In genomic region chr17:51263001-51263400, GRCh38 we compare ENCODE assay signal across 10 cellular contexts. TPM values are rescaled to one million over a fixed set of nuclear protein-coding genes. Genes with fewer than 3 reads are reported as not detected.
DNase-seq lines count a peak whose midpoint lies in the region; ATAC-seq, FAIRE-seq and TF ChIP-seq lines count a peak whose summit lies in the region.
"Had no signal": no experiment of that assay in that cellular context is flagged by ENCODE, and none has a peak within 500 bp of the region (broad histone marks: within the 10 kb centered on the region; RNA-seq: fewer than 3 reads in every experiment).

No MANE protein-coding gene starts in this region.

- ATAC-seq in CD8-positive, alpha-beta T cell, result no peak
- ATAC-seq in naive thymus-derived CD4-positive, alpha-beta T cell, result no peak
- no peak for ATAC-seq in GM18511 (IDR thresholded peaks at IDR 0.05; ENCODE audit: unreplicated experiment)

- no peak overlapping the region for H3K27ac ChIP-seq in CD8-positive, alpha-beta T cell (ENCODE audit: low read depth, low read length)
- H3K27ac ChIP-seq in astrocyte (ENCODE audit: low read depth, low read length), result no peak overlapping the region
- no peak overlapping the region for H3K27ac ChIP-seq in naive thymus-derived CD4-positive, alpha-beta T cell (ENCODE audit: low read depth, low read length)
- no peak overlapping the region for H3K27ac ChIP-seq in ovary

- H3K36me3 Mint-ChIP-seq in CD8-positive, alpha-beta T cell, result peaks cover 57% of the 10 kb centered on the region
- H3K36me3 Mint-ChIP-seq in HFFc6 (ENCODE audit: low read depth) (peaks cover 43% of the 10 kb centered on the region), astrocyte (ENCODE audit: low read depth, unreplicated experiment) (peaks cover 6% of the 10 kb centered on the region), CD14-positive monocyte (peaks cover 33 to 44% of the 10 kb centered on the region in 2 donors)
- peaks cover 17 to 43% (median 21%) of the 10 kb centered on the region in 5 donors for H3K36me3 Mint-ChIP-seq in naive thymus-derived CD4-positive, alpha-beta T cell

- no peak for TF ChIP-seq EP300 in ovary (IDR thresholded peaks at IDR 0.05)

- H3K4me1 ChIP-seq in CD8-positive, alpha-beta T cell (ENCODE audit: insufficient read depth, low read length), result peaks cover 35% of the 10 kb centered on the region
- H3K4me1 ChIP-seq in astrocyte (ENCODE audit: insufficient read depth, low read length), result peaks cover 20% of the 10 kb centered on the region
- H3K4me1 ChIP-seq in naive thymus-derived CD4-positive, alpha-beta T cell (ENCODE audit: control insufficient read depth in 2 of 2, insufficient read depth in 2 of 2, low read length in 2 of 2), result peaks cover 24 to 31% of the 10 kb centered on the region in 2 donors
- H3K4me1 ChIP-seq in ovary (ENCODE audit: insufficient read depth), result no peaks in the 10 kb centered on the region

- no peaks in the 10 kb centered on the region for H3K27me3 ChIP-seq in CD8-positive, alpha-beta T cell (ENCODE audit: insufficient read depth, low read length)
- H3K27me3 ChIP-seq in astrocyte (ENCODE audit: insufficient read depth, low read length) (no peaks in the 10 kb centered on the region), ovary (no peaks in the 10 kb centered on the region)
- no peaks in the 10 kb centered on the region for H3K27me3 ChIP-seq in naive thymus-derived CD4-positive, alpha-beta T cell (ENCODE audit: control insufficient read depth in 2 of 2, insufficient read depth in 2 of 2, low read length in 2 of 2)

- no peaks in the 10 kb centered on the region for H3K27me3 Mint-ChIP-seq in CD8-positive, alpha-beta T cell (ENCODE audit: low read depth)
- H3K27me3 Mint-ChIP-seq in HFFc6 (ENCODE audit: insufficient read depth) (peaks cover 1% of the 10 kb centered on the region), astrocyte (ENCODE audit: low read depth, unreplicated experiment) (no peaks in the 10 kb centered on the region), CD14-positive monocyte (ENCODE audit: low read depth in 3 of 3) (peaks cover 0 to 2% (median 1%) of the 10 kb centered on the region in 3 donors)
- H3K27me3 Mint-ChIP-seq in naive thymus-derived CD4-positive, alpha-beta T cell, result no peaks in the 10 kb centered on the region

- no peak overlapping the region for H3K4me2 ChIP-seq in astrocyte (ENCODE audit: low read length)

- no peak for TF ChIP-seq POLR2A in ovary (IDR thresholded peaks at IDR 0.05)

- H3K27ac Mint-ChIP-seq in CD8-positive, alpha-beta T cell, result peak overlapping the region; percentile 8
- H3K27ac Mint-ChIP-seq in HFFc6, result peak overlapping the region; percentile 84
- H3K27ac Mint-ChIP-seq in astrocyte (ENCODE audit: unreplicated experiment), result peak overlapping the region; percentile 63
- peak overlapping the region in 6 of 9 donors; percentile 0 to 61 (median 20) for H3K27ac Mint-ChIP-seq in naive thymus-derived CD4-positive, alpha-beta T cell
- peak overlapping the region in 1 of 7 donors; percentile 35 for H3K27ac Mint-ChIP-seq in CD14-positive monocyte

- no peak overlapping the region for H3K4me3 ChIP-seq in CD8-positive, alpha-beta T cell (ENCODE audit: low read depth, low read length)
- no peak overlapping the region for H3K4me3 ChIP-seq in astrocyte (ENCODE audit: insufficient read depth, low read depth, low read length)
- H3K4me3 ChIP-seq in naive thymus-derived CD4-positive, alpha-beta T cell (ENCODE audit: low read length), result no peak overlapping the region
- no peak overlapping the region for H3K4me3 ChIP-seq in ovary

- POLR2A ChIA-PET in CD8-positive, alpha-beta T cell (lab: Charles Lee), result no interaction called here
- POLR2A ChIA-PET in naive thymus-derived CD4-positive, alpha-beta T cell (lab: Charles Lee), result interaction anchor here (0.5 kb wide), 1 partner anchor 11 kb away, joined by 4 read pairs; no protein-coding TSS in a partner anchor

- H3K36me3 ChIP-seq in CD8-positive, alpha-beta T cell (ENCODE audit: insufficient read depth, low read length), result no peaks in the 10 kb centered on the region
- H3K36me3 ChIP-seq in astrocyte (ENCODE audit: insufficient read depth, low read length) (peaks cover 22% of the 10 kb centered on the region), ovary (no peaks in the 10 kb centered on the region)
- H3K36me3 ChIP-seq in naive thymus-derived CD4-positive, alpha-beta T cell (ENCODE audit: control insufficient read depth in 2 of 3, insufficient read depth in 3 of 3, low read length in 3 of 3), result peaks cover 0 to 40% (median 8%) of the 10 kb centered on the region in 3 experiments

- intact Hi-C loops in CD8-positive, alpha-beta T cell (cut with DNase I, micrococcal nuclease), result loop anchor here (5.0 kb wide), 2 partner anchors 261 to 396 kb away; partner anchors contain the start of gene TOB1 (in 1 of the 2)
- intact Hi-C loops in naive thymus-derived CD4-positive, alpha-beta T cell (cut with micrococcal nuclease), result loop anchor here (5.0 to 10.0 kb wide), 3 partner anchors 164 to 1586 kb away; partner anchors contain the start of gene SPOP (in 1 of the 2)
- intact Hi-C loops in ovary (cut with DNase I) (no loop called here), CD14-positive monocyte (cut with micrococcal nuclease) (loop anchor here in 1 of 2 donors (5.0 kb wide), 2 partner anchors 141 to 546 kb away; partner anchors contain the start of genes LUC7L3 and SPAG9)

- FAIRE-seq in astrocyte (lab: Jason Lieb, UNC), result no peak

- TF ChIP-seq CTCF in CD8-positive, alpha-beta T cell (IDR thresholded peaks at IDR 0.05), result no peak
- TF ChIP-seq CTCF in HFFc6 (IDR thresholded peaks at IDR 0.05) (no peak), astrocyte (IDR thresholded peaks at IDR 0.05; ENCODE audit: insufficient read depth, low read depth, low read length) (no peak), ovary (IDR thresholded peaks at IDR 0.05) (no peak), CD14-positive monocyte (IDR thresholded peaks at IDR 0.05) (no peak)

- peak overlapping the region; percentile 43 for H3K4me3 Mint-ChIP-seq in CD8-positive, alpha-beta T cell
- peak overlapping the region; percentile 79 for H3K4me3 Mint-ChIP-seq in HFFc6
- H3K4me3 Mint-ChIP-seq in astrocyte (ENCODE audit: unreplicated experiment), result peak overlapping the region; percentile 78
- H3K4me3 Mint-ChIP-seq in naive thymus-derived CD4-positive, alpha-beta T cell, result peak overlapping the region; percentile 58 to 98 (median 76)
- H3K4me3 Mint-ChIP-seq in CD14-positive monocyte, result peak overlapping the region in 1 of 2 donors; percentile 28

- 84 to 94% (median 93%) methylated on average over 3 of the region's 3 CpGs for WGBS in ovary, 3 donors

- CTCF ChIA-PET in CD8-positive, alpha-beta T cell (lab: Charles Lee), result no interaction called here
- CTCF ChIA-PET in naive thymus-derived CD4-positive, alpha-beta T cell (lab: Charles Lee), result interaction anchor here (0.6 kb wide), 1 partner anchor 407 kb away, joined by 3 read pairs; no protein-coding TSS in a partner anchor

- no peak overlapping the region for H2AFZ ChIP-seq in astrocyte (ENCODE audit: low read depth, low read length)

- H4K20me1 ChIP-seq in astrocyte (ENCODE audit: insufficient read depth, low read length), result peaks cover 44% of the 10 kb centered on the region

- no peaks in the 10 kb centered on the region for H3K9me3 Mint-ChIP-seq in CD8-positive, alpha-beta T cell
- H3K9me3 Mint-ChIP-seq in HFFc6 (no peaks in the 10 kb centered on the region), astrocyte (ENCODE audit: unreplicated experiment) (no peaks in the 10 kb centered on the region), CD14-positive monocyte (peaks cover 0 to 2% (median 0%) of the 10 kb centered on the region in 7 donors)
- no peaks in the 10 kb centered on the region for H3K9me3 Mint-ChIP-seq in naive thymus-derived CD4-positive, alpha-beta T cell

- no peaks in the 10 kb centered on the region for H3K9me3 ChIP-seq in CD8-positive, alpha-beta T cell (ENCODE audit: low read length)
- H3K9me3 ChIP-seq in astrocyte (ENCODE audit: insufficient read depth, low read depth, low read length) (no peaks in the 10 kb centered on the region), ovary (no peaks in the 10 kb centered on the region)
- no peaks in the 10 kb centered on the region for H3K9me3 ChIP-seq in naive thymus-derived CD4-positive, alpha-beta T cell (ENCODE audit: control insufficient read depth in 2 of 3, low read length in 3 of 3)

- DNase-seq in CD8-positive, alpha-beta T cell, result no peak
- DNase-seq in HFFc6 (peak; percentile 58), astrocyte (ENCODE audit: low read depth) (no peak), ovary (no peak), CD14-positive monocyte (ENCODE audit: low spot score) (no peak)
- DNase-seq in naive thymus-derived CD4-positive, alpha-beta T cell, result no peak
- DNase-seq: GOT3, MM.1S, T1000 had no signal

- H3K79me2 ChIP-seq in astrocyte (ENCODE audit: insufficient read depth, low read length), result peaks cover 72% of the 10 kb centered on the region

- H3K4me1 Mint-ChIP-seq in CD8-positive, alpha-beta T cell (ENCODE audit: low read depth), result peaks cover 57% of the 10 kb centered on the region
- H3K4me1 Mint-ChIP-seq in HFFc6 (ENCODE audit: low read depth) (peaks cover 45% of the 10 kb centered on the region), astrocyte (ENCODE audit: low read depth, unreplicated experiment) (peaks cover 18% of the 10 kb centered on the region), CD14-positive monocyte (peaks cover 40% of the 10 kb centered on the region)
- H3K4me1 Mint-ChIP-seq in naive thymus-derived CD4-positive, alpha-beta T cell, result peaks cover 35 to 72% (median 51%) of the 10 kb centered on the region in 7 donors

- no peak overlapping the region for H3K9ac ChIP-seq in astrocyte (ENCODE audit: low read length)

RNA-seq across cellular contexts. Expression of gene UTP18, which starts 2.7 kb away (rescaled TPM):
- total RNA-seq in CD8-positive, alpha-beta T cell, result 10 to 100 TPM; 53.5 to 59.8 TPM
- 10 to 100 TPM; 24.7 to 38.5 (median 35.2) TPM for total RNA-seq in HFFc6 (2021; fragmentation: NEBNext Ultra II Directional; extraction: Animal tissue kit (Norgen Biotek cat#: 25700))
- 26.2 and 35.0 TPM in 2 replicates for total RNA-seq in astrocyte
- total RNA-seq in naive thymus-derived CD4-positive, alpha-beta T cell, result 10 to 100 TPM; 31.1 to 46.2 (median 45.5) TPM
- 10 to 100 TPM; 51.5 to 71.6 TPM for polyA plus RNA-seq in naive thymus-derived CD4-positive, alpha-beta T cell
- total RNA-seq in ovary, result 10 to 100 TPM; 25.6 to 41.6 (median 34.7) TPM
- 10 to 100 TPM; 27.8 to 28.4 TPM for polyA plus RNA-seq in ovary
- 10 to 100 TPM; 31.6 to 31.9 TPM for polyA plus RNA-seq in CD14-positive monocyte

RNA-seq across cellular contexts. Expression of gene MBTD1, which starts 3.2 kb away (rescaled TPM):
- 10 to 100 TPM; 23.7 to 24.7 TPM for total RNA-seq in CD8-positive, alpha-beta T cell
- 1 to 10 TPM; 3.6 to 5.1 (median 4.5) TPM for total RNA-seq in HFFc6 (2021; fragmentation: NEBNext Ultra II Directional; extraction: Animal tissue kit (Norgen Biotek cat#: 25700))
- 11.1 and 11.3 TPM in 2 replicates for total RNA-seq in astrocyte
- 10 to 100 TPM; 16.9 to 35.8 (median 28.9) TPM for total RNA-seq in naive thymus-derived CD4-positive, alpha-beta T cell
- 1 to 10 TPM; 7.0 to 8.3 TPM for polyA plus RNA-seq in naive thymus-derived CD4-positive, alpha-beta T cell
- 10 to 100 TPM; 13.7 to 28.4 (median 17.0) TPM for total RNA-seq in ovary
- polyA plus RNA-seq in ovary, result 10 to 100 TPM; 10.4 to 11.8 TPM
- polyA plus RNA-seq in CD14-positive monocyte, result 10 to 100 TPM in 1 of 2 donors, 1 to 10 TPM in 1; 5.9 to 10.0 TPM

Comparison
In these comparisons a context has a peak if more than half of its experiments do, and no peak if none do; other contexts are left out.
1. intact Hi-C loops: an anchor here in CD8-positive, alpha-beta T cell (5.0 kb wide) and naive thymus-derived CD4-positive, alpha-beta T cell (5.0 to 10.0 kb wide); none called in ovary.